Comparison of ENCODE assay signal across 8 cellular contexts in the genomic region with DNA sequence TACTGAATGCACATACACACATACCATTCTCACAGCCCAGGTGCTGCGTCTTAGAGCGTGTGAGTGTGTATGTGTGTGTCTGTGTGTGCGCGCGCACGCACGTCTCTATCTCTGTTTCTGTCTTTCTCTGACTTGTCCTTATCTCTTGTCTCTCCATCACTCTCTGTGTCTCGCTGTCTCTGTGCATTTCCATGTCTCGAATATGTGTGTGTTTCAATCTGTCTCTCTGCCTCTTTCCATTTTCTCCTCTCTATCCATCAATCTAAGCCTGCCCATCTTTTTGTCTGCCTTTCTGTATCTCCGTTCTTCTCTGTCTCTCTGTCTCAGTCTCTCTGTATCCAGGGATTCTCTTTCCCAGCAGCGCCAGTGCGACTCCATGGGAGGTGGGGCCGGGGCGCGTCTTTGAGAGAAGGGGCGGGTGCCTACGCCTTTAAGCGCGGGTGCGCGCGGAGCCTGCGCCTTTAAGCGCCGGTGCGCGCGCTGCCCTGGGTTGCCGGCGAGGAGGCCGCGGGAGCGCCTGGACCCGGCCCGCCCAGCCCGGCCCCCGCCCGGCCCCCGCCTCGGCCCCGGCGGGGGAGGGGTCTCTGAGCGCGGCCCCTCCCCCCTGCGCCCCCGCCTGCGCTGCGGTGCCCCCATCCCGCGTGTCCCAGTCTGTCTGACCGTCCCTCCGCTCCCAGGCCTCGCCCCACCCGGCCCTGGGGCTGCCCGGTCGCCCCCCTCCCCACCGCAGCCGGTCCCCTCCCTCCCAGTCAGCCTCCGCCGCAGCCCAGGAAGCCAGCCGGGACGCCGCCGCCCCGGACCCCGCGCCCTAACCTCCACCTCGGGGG. TPM values are rescaled to one million over a fixed set of nuclear protein-coding genes. Genes with fewer than 3 reads are reported as not detected.
A peak's percentile ranks its signal among the peaks of the same experiment; 100 is the strongest.
DNase-seq lines count a peak whose midpoint lies in the region; ATAC-seq and TF ChIP-seq lines count a peak whose summit lies in the region.

A gene with protein sequence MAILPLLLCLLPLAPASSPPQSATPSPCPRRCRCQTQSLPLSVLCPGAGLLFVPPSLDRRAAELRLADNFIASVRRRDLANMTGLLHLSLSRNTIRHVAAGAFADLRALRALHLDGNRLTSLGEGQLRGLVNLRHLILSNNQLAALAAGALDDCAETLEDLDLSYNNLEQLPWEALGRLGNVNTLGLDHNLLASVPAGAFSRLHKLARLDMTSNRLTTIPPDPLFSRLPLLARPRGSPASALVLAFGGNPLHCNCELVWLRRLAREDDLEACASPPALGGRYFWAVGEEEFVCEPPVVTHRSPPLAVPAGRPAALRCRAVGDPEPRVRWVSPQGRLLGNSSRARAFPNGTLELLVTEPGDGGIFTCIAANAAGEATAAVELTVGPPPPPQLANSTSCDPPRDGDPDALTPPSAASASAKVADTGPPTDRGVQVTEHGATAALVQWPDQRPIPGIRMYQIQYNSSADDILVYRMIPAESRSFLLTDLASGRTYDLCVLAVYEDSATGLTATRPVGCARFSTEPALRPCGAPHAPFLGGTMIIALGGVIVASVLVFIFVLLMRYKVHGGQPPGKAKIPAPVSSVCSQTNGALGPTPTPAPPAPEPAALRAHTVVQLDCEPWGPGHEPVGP (plus strand): TSS at position 464 of the 827 bp plus-strand sequence. CDS start 3,052 bp downstream, outside the sequence.

- no peak for TF ChIP-seq POLR2A in thyroid gland (IDR thresholded peaks at IDR 0.05)

- peak within 1 kb of the TSS; percentile 59 for H3K4me3 ChIP-seq in CD8-positive, alpha-beta T cell (ENCODE audit: low read depth, low read length)
- H3K4me3 ChIP-seq in RWPE2 (ENCODE audit: severe bottlenecking), result peak within 1 kb of the TSS; percentile 57
- peak within 1 kb of the TSS; percentile 19 to 69 (median 52) for H3K4me3 ChIP-seq in thyroid gland (replicated peaks in 1 of 3)

- intact Hi-C loops in CD8-positive, alpha-beta T cell (cut with DNase I, micrococcal nuclease), result loop anchor here in 1 of 2 experiments (1.0 to 10.0 kb wide), 2 partner anchors 23 to 179 kb away; a partner anchor contains a TSS
- intact Hi-C loops in head of caudate nucleus (cut with DNase I), result loop anchor here (2.0 to 10.0 kb wide), 2 partner anchors 53 to 191 kb away; a partner anchor contains a TSS
- intact Hi-C loops in thyroid gland (cut with DNase I), result loop anchor here (10.0 kb wide), 1 partner anchor 181 kb away; a partner anchor contains a TSS

- H3K36me3 Mint-ChIP-seq in CD8-positive, alpha-beta T cell, result peaks cover 30% of the 10 kb centered on the region
- no peaks in the 10 kb centered on the region for H3K36me3 Mint-ChIP-seq in activated naive CD4-positive, alpha-beta T cell treated with anti-CD3 and anti-CD28 coated beads, Interleukin-2, amount 50 U/mL, for 72 hours

- peak within 1 kb of the TSS; percentile 88 for H3K4me3 Mint-ChIP-seq in CD8-positive, alpha-beta T cell

- no peaks in the 10 kb centered on the region for H3K27me3 Mint-ChIP-seq in CD8-positive, alpha-beta T cell (ENCODE audit: low read depth)

- CTCF ChIA-PET in CD8-positive, alpha-beta T cell (lab: Charles Lee), result interaction anchor here (0.7 to 7.7 kb wide), 4 partner anchors 22 to 54 kb away, joined by 3 to 135 read pairs (median 14); no protein-coding TSS in a partner anchor

- POLR2A ChIA-PET in CD8-positive, alpha-beta T cell (lab: Charles Lee), result no interaction called here

- DNase-seq in CD8-positive, alpha-beta T cell, result peak in 5 of 7 experiments; percentile 36 to 73 (median 48)
- DNase-seq in RWPE2 (ENCODE audit: low spot score), result no peak
- peak in 1 of 2 donors; percentile 67 for DNase-seq in activated naive CD4-positive, alpha-beta T cell treated with anti-CD3 and anti-CD28 coated beads, Interleukin-2, amount 50 U/mL, for 72 hours (ENCODE audit: low spot score in 2 of 2)
- peak; percentile 75 to 95 (median 86) for DNase-seq in head of caudate nucleus
- peak; percentile 64 for DNase-seq in occipital lobe (lab: John Stamatoyannopoulos, UW)
- peak; percentile 71 for DNase-seq in thyroid gland
- no peak for DNase-seq in NAMALWA (ENCODE audit: low spot score)

- no peaks in the 10 kb centered on the region for H3K27me3 ChIP-seq in CD8-positive, alpha-beta T cell (ENCODE audit: insufficient read depth, low read length)
- H3K27me3 ChIP-seq in RWPE2 (ENCODE audit: insufficient read depth, poor library complexity, severe bottlenecking), result no peaks in the 10 kb centered on the region
- no peaks in the 10 kb centered on the region for H3K27me3 ChIP-seq in thyroid gland

- H3K9me3 ChIP-seq in CD8-positive, alpha-beta T cell (ENCODE audit: low read length), result no peaks in the 10 kb centered on the region
- H3K9me3 ChIP-seq in KOPT-K1 (ENCODE audit: insufficient read depth, low read length, poor library complexity, severe bottlenecking) (no peaks in the 10 kb centered on the region), RWPE2 (ENCODE audit: severe bottlenecking) (no peaks in the 10 kb centered on the region), thyroid gland (no peaks in the 10 kb centered on the region)

- H3K4me1 ChIP-seq in CD8-positive, alpha-beta T cell (ENCODE audit: insufficient read depth, low read length), result peaks cover 38% of the 10 kb centered on the region
- no peaks in the 10 kb centered on the region for H3K4me1 ChIP-seq in RWPE2 (ENCODE audit: insufficient read depth, poor library complexity, severe bottlenecking)
- H3K4me1 ChIP-seq in thyroid gland, result peaks cover 16 to 24% of the 10 kb centered on the region in 2 donors

- H3K4me1 Mint-ChIP-seq in CD8-positive, alpha-beta T cell (ENCODE audit: low read depth), result peaks cover 45% of the 10 kb centered on the region

- no peak for ATAC-seq in CD8-positive, alpha-beta T cell
- peak; percentile 47 for ATAC-seq in RWPE2 (ENCODE audit: low read depth)
- ATAC-seq in activated naive CD4-positive, alpha-beta T cell treated with anti-CD3 and anti-CD28 coated beads, Interleukin-2, amount 50 U/mL, for 72 hours, result peak; percentile 12 to 34

- peak within 1 kb of the TSS; percentile 78 for H3K27ac Mint-ChIP-seq in CD8-positive, alpha-beta T cell
- H3K27ac Mint-ChIP-seq in activated naive CD4-positive, alpha-beta T cell treated with anti-CD3 and anti-CD28 coated beads, Interleukin-2, amount 50 U/mL, for 72 hours, result peak within 1 kb of the TSS; percentile 7 to 76

- no peaks in the 10 kb centered on the region for H3K9me3 Mint-ChIP-seq in CD8-positive, alpha-beta T cell
- no peaks in the 10 kb centered on the region for H3K9me3 Mint-ChIP-seq in activated naive CD4-positive, alpha-beta T cell treated with anti-CD3 and anti-CD28 coated beads, Interleukin-2, amount 50 U/mL, for 72 hours

- WGBS in thyroid gland, 2 donors, result 3% methylated on average over 30 of the region's 68 CpGs

- no peak for TF ChIP-seq CTCF in CD8-positive, alpha-beta T cell (IDR thresholded peaks at IDR 0.05)
- no peak for TF ChIP-seq CTCF in RWPE2 (IDR thresholded peaks at IDR 0.05; ENCODE audit: poor library complexity, severe bottlenecking)
- TF ChIP-seq CTCF in thyroid gland (IDR thresholded peaks at IDR 0.05), result peak in 1 of 6 experiments; percentile 14

- peak within 1 kb of the TSS; percentile 8 for H3K27ac ChIP-seq in CD8-positive, alpha-beta T cell (ENCODE audit: low read depth, low read length)
- H3K27ac ChIP-seq in KOPT-K1 (ENCODE audit: low read depth, low read length, poor library complexity, severe bottlenecking), result peak within 1 kb of the TSS; percentile 42
- peak within 1 kb of the TSS; percentile 8 for H3K27ac ChIP-seq in RWPE2 (ENCODE audit: poor library complexity, severe bottlenecking)
- H3K27ac ChIP-seq in thyroid gland, result peak within 1 kb of the TSS in 2 of 3 donors; percentile 54 to 69

- peaks cover 4% of the 10 kb centered on the region for H3K36me3 ChIP-seq in CD8-positive, alpha-beta T cell (ENCODE audit: insufficient read depth, low read length)
- H3K36me3 ChIP-seq in KOPT-K1 (ENCODE audit: insufficient read depth, low read length), result no peaks in the 10 kb centered on the region
- no peaks in the 10 kb centered on the region for H3K36me3 ChIP-seq in RWPE2 (ENCODE audit: low read depth)
- peaks cover 8% of the 10 kb centered on the region in 2 donors for H3K36me3 ChIP-seq in thyroid gland

RNA-seq across cellular contexts. Expression of the gene that starts here (rescaled TPM):
- total RNA-seq in CD8-positive, alpha-beta T cell, result 1 to 10 TPM; 2.2 to 3.3 TPM
- total RNA-seq in activated naive CD4-positive, alpha-beta T cell treated with anti-CD3 and anti-CD28 coated beads, Interleukin-2, amount 50 U/mL, for 72 hours, result 10 to 100 TPM in 1 of 2 donors, 1 to 10 TPM in 1; 6.4 to 10.1 TPM
- total RNA-seq in occipital lobe (10.5 TPM), thyroid gland (10 to 100 TPM in 3 of 4 donors, 1 to 10 TPM in 1; 7.1 to 15.5 (median 11.1) TPM)

Comparison
In these comparisons a context has a peak if more than half of its experiments do, and no peak if none do; other contexts are left out.
1. DNase-seq: peak in CD8-positive, alpha-beta T cell (5 of 7), head of caudate nucleus (42 of 42), occipital lobe (single experiment) and thyroid gland (2 of 2); none in RWPE2 (single experiment) and NAMALWA (single experiment).
2. H3K27ac ChIP-seq: peak in every context shown above with its lines; median percentile 62 in thyroid gland; 42 in KOPT-K1; 8 in CD8-positive, alpha-beta T cell; 8 in RWPE2.
3. Peak in every context shown above with its lines, with median percentiles within 50 percentile points of each other: H3K4me3 ChIP-seq.